In the genomic region with DNA sequence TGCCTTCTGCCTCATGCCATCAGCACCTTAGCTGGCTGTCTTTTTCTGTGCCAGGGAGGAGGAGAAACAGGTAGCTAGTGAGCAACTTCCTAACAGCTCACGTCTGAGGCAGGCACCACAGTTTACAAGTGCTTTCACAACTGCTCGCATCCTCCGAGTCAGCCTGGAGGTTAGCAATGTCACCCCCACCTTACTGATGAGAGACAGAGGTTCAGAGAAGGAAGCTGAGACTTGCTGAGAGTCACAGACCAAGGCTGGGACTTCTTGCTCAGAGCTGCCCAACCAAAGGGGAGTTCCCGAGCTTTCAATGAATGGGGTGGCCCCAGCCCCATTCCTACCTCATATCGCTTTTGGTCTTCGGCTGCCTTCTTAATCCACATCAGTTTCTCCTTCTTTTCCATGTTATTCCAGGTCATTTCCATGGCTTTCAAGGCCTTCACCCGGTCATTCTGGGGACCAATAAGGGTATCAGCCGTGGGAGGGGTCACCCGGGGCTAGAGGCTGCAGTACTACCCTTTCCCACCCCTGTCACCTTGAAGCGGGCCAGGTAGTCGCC, we compare ENCODE assay signal across 8 cellular contexts. TPM values are rescaled to one million over a fixed set of nuclear protein-coding genes. Genes with fewer than 3 reads are reported as not detected.
DNase-seq lines count a peak whose midpoint lies in the region; ATAC-seq and TF ChIP-seq lines count a peak whose summit lies in the region.

No MANE protein-coding gene starts in this region.

- TF ChIP-seq CTCF in RWPE1 (conservative IDR thresholded peaks at IDR 0.05; ENCODE audit: low read depth) = no peak
- TF ChIP-seq CTCF in esophagus muscularis mucosa (IDR thresholded peaks at IDR 0.05) = no peak
- TF ChIP-seq CTCF in omental fat pad (IDR thresholded peaks at IDR 0.05) = no peak

- POLR2A ChIA-PET in RWPE1 (lab: Yijun Ruan, JAX; ENCODE audit: low non-redundant PET) = interaction anchor here (0.6 kb wide), 1 partner anchor 10 kb away, joined by 3 read pairs; a partner anchor contains a TSS

- no peaks in the 10 kb centered on the region for H3K9me3 Mint-ChIP-seq in stimulated activated naive CD8-positive, alpha-beta T cell treated with anti-CD3 and anti-CD28 coated beads, Interleukin-15, Interleukin-2, amounts not matched to agents 100 ng/mL and 50 ng/mL, for 24 hours

- no peaks in the 10 kb centered on the region for H3K9me3 ChIP-seq in esophagus muscularis mucosa

- H3K36me3 Mint-ChIP-seq in stimulated activated naive CD8-positive, alpha-beta T cell treated with anti-CD3 and anti-CD28 coated beads, Interleukin-15, Interleukin-2, amounts not matched to agents 100 ng/mL and 50 ng/mL, for 24 hours (ENCODE audit: low read depth) = peaks cover 68% of the 10 kb centered on the region

- H3K27ac ChIP-seq in RWPE1 = peak overlapping the region; percentile 79
- H3K27ac ChIP-seq in esophagus muscularis mucosa (replicated peaks in 1 of 4) = peak overlapping the region; percentile 60 to 82 (median 72)

- no peaks in the 10 kb centered on the region for H3K27me3 Mint-ChIP-seq in stimulated activated naive CD8-positive, alpha-beta T cell treated with anti-CD3 and anti-CD28 coated beads, Interleukin-15, Interleukin-2, amounts not matched to agents 100 ng/mL and 50 ng/mL, for 24 hours

- TF ChIP-seq EP300 in esophagus muscularis mucosa (IDR thresholded peaks at IDR 0.05) = no peak

- peak overlapping the region; percentile 95 for H3K27ac Mint-ChIP-seq in stimulated activated naive CD8-positive, alpha-beta T cell treated with anti-CD3 and anti-CD28 coated beads, Interleukin-15, Interleukin-2, amounts not matched to agents 100 ng/mL and 50 ng/mL, for 24 hours

- H3K4me1 Mint-ChIP-seq in stimulated activated naive CD8-positive, alpha-beta T cell treated with anti-CD3 and anti-CD28 coated beads, Interleukin-15, Interleukin-2, amounts not matched to agents 100 ng/mL and 50 ng/mL, for 24 hours (ENCODE audit: low read depth) = peaks cover 64% of the 10 kb centered on the region

- 71% methylated on average over 9 of the region's 11 CpGs for WGBS in esophagus muscularis mucosa

- intact Hi-C loops in esophagus muscularis mucosa (cut with DNase I) = loop anchor here (2.0 kb wide), 1 partner anchor 119 kb away; no protein-coding TSS in a partner anchor

- H3K36me3 ChIP-seq in esophagus muscularis mucosa = peaks cover 26 to 81% (median 76%) of the 10 kb centered on the region in 4 donors

- TF ChIP-seq POLR2A in esophagus muscularis mucosa (IDR thresholded peaks at IDR 0.05; ENCODE audit: low read depth) = no peak

- peak; percentile 13 for DNase-seq in activated CD8-positive, alpha-beta memory T cell treated with anti-CD3 and anti-CD28 coated beads, Interleukin-2, amount 50 U/mL, for 24 hours (ENCODE audit: extremely low read depth)
- DNase-seq in activated CD8-positive, alpha-beta memory T cell treated with anti-CD3 and anti-CD28 coated beads, Interleukin-2, amount 50 U/mL, for 4 hours = no peak
- no peak for DNase-seq in RWPE1 (ENCODE audit: low spot score)
- no peak for DNase-seq in esophagus muscularis mucosa (ENCODE audit: extremely low spot score)
- no peak for DNase-seq in omental fat pad (ENCODE audit: low spot score)
- DNase-seq in central memory CD4-positive, alpha-beta T cell = no peak

- H3K4me1 ChIP-seq in esophagus muscularis mucosa = peaks cover 14 to 37% (median 23%) of the 10 kb centered on the region in 4 donors

- H3K4me3 Mint-ChIP-seq in stimulated activated naive CD8-positive, alpha-beta T cell treated with anti-CD3 and anti-CD28 coated beads, Interleukin-15, Interleukin-2, amounts not matched to agents 100 ng/mL and 50 ng/mL, for 24 hours = peak overlapping the region; percentile 84

- peaks cover 0 to 8% (median 0%) of the 10 kb centered on the region in 4 donors for H3K27me3 ChIP-seq in esophagus muscularis mucosa

- CTCF ChIA-PET in RWPE1 (lab: Yijun Ruan, JAX) = interaction anchor here (0.5 to 1.4 kb wide), 9 partner anchors 9 to 312 kb away, joined by 3 to 7 read pairs (median 4); a partner anchor contains a TSS

- peak overlapping the region in 3 of 4 donors; percentile 27 to 39 (median 35) for H3K4me3 ChIP-seq in esophagus muscularis mucosa

- ATAC-seq in omental fat pad (ENCODE audit: low FRiP score) (no peak), GM21717 (IDR thresholded peaks at IDR 0.05; ENCODE audit: unreplicated experiment) (no peak)

RNA-seq across cellular contexts. Expression of a gene that starts 9.6 kb away (rescaled TPM):
- total RNA-seq in esophagus muscularis mucosa (10 to 100 TPM; 48.7 to 78.8 (median 66.1) TPM), omental fat pad (10 to 100 TPM; 32.9 to 60.2 (median 41.2) TPM)

RNA-seq across cellular contexts. Expression of a gene that starts 10.2 kb away (rescaled TPM):
- total RNA-seq in esophagus muscularis mucosa (10 to 100 TPM; 41.9 to 72.6 (median 50.0) TPM), omental fat pad (10 to 100 TPM; 37.8 to 55.2 (median 45.0) TPM)

RNA-seq across cellular contexts. Expression of a gene that starts 23.1 kb away (rescaled TPM):
- 10 to 100 TPM; 25.3 to 50.3 (median 33.4) TPM for total RNA-seq in esophagus muscularis mucosa
- 10 to 100 TPM; 31.7 to 41.2 (median 35.8) TPM for total RNA-seq in omental fat pad

RNA-seq across cellular contexts. Expression of a gene that starts 39.4 kb away (rescaled TPM):
- total RNA-seq in esophagus muscularis mucosa (10 to 100 TPM in 1 of 4 donors, 1 to 10 TPM in 3; 3.3 to 10.8 (median 6.0) TPM), omental fat pad (under 1 TPM in 1 of 4 donors, not detected in 3; 0.19 TPM)

RNA-seq across cellular contexts. Expression of a gene that starts 58.1 kb away (rescaled TPM):
- total RNA-seq in esophagus muscularis mucosa = 1 to 10 TPM in 1 of 4 donors, under 1 TPM in 2, not detected in 1; 0.11 to 2.0 (median 0.19) TPM
- 1 to 10 TPM in 1 of 4 donors, under 1 TPM in 3; 0.16 to 1.2 (median 0.56) TPM for total RNA-seq in omental fat pad
